ENCODE assay signal across 9 cellular contexts in the genomic region with DNA sequence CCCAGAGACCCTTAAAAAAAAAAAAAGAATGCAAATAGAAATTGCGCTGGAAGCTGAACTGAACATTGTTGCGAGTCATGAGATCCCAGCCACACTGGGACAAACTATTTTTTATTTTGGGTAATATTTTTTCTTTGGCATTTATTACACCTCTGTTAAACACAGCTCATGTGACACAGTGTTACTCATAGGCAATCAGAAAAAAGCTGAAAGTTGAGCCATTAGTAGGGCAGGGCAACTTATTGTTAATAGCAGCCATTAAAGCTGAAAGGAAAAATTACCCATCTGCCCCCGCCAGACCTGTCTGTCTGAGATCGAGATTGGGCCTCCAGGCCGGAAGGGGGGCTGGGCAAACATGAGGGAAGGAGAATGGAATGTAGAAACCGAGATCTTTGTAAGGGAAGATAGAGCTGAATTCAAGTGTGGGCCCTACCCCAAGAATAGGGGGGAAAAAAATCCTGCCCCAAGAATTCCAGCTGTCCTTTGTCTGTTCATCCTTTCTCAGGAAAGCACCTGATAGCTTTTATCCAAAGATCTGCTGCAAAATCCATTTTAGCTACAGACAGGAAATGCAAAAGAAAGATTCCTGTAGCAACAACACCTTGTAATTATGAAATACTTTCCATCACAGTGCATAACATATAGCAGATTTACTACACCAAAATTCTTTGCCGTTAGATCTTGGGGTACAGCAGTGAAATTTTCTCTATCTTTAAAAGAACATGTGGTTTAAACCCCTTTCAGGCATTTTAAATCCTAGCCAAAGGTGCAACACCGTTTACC.
DNase-seq lines count a peak whose midpoint lies in the region; ATAC-seq, FAIRE-seq and TF ChIP-seq lines count a peak whose summit lies in the region.
"Had no signal": no experiment of that assay in that cellular context is flagged by ENCODE, and none has a peak within 500 bp of the region (broad histone marks: within the 10 kb centered on the region; RNA-seq: fewer than 3 reads in every experiment).

No MANE protein-coding gene starts in this region.

- no peak for TF ChIP-seq CTCF in brain microvascular endothelial cell (IDR thresholded peaks at IDR 0.05; ENCODE audit: low read depth, low read length, missing control alignments)

- no peaks in the 10 kb centered on the region for H3K36me3 ChIP-seq in brain microvascular endothelial cell (replicated peaks)

- DNase-seq in NCI-H2171 treated with DMSO at 0.1 percent for 48 hours (lab: John Stamatoyannopoulos, UW): peak; percentile 25
- no peak for DNase-seq in NCI-H2171 (lab: John Stamatoyannopoulos, UW)
- peak; percentile 83 for DNase-seq in brain microvascular endothelial cell
- peak; percentile 89 for DNase-seq in kidney tubule cell (ENCODE audit: low spot score)
- DNase-seq in urothelium cell line (ENCODE audit: low spot score): peak; percentile 70
- no peak for DNase-seq in HTR-8/SVneo (ENCODE audit: insufficient read length, low spot score)
- DNase-seq in SHP77 (lab: John Stamatoyannopoulos, UW): no peak

- H3K27ac ChIP-seq in brain microvascular endothelial cell: peak overlapping the region; percentile 95

- in situ Hi-C loops in brain microvascular endothelial cell (cut with HindIII; ENCODE audit: low pct_ligation_motif_present, low sequenced_read_pairs): no loop called here

- FAIRE-seq in urothelium cell line (lab: Jason Lieb, UNC) (no peak), HTR-8/SVneo (lab: Jason Lieb, UNC) (no peak)
- FAIRE-seq: A204.1 had no signal

- no peak overlapping the region for H3K4me3 ChIP-seq in brain microvascular endothelial cell (ENCODE audit: low read depth, low read length)

- no peaks in the 10 kb centered on the region for H3K27me3 ChIP-seq in brain microvascular endothelial cell (replicated peaks)

- no peak for ATAC-seq in HG02798 (IDR thresholded peaks at IDR 0.05; ENCODE audit: poor library complexity, unreplicated experiment)

Comparison
In these comparisons a context has a peak if more than half of its experiments do, and no peak if none do; other contexts are left out.
1. DNase-seq: peak in NCI-H2171 treated with DMSO at 0.1 percent for 48 hours (single experiment), brain microvascular endothelial cell (single experiment), kidney tubule cell (single experiment) and urothelium cell line (single experiment); none in NCI-H2171 (single experiment), HTR-8/SVneo (single experiment) and SHP77 (0 of 2).